ENCODE assay signal across 9 cellular contexts in genomic region chr6:116847234-116847633, GRCh38. TPM values are rescaled to one million over a fixed set of nuclear protein-coding genes. Genes with fewer than 3 reads are reported as not detected.
DNase-seq lines count a peak whose midpoint lies in the region; ATAC-seq and TF ChIP-seq lines count a peak whose summit lies in the region.
"Had no signal": no experiment of that assay in that cellular context is flagged by ENCODE, and none has a peak within 500 bp of the region (broad histone marks: within the 10 kb centered on the region; RNA-seq: fewer than 3 reads in every experiment).

No MANE protein-coding gene starts in this region.

- BruUV-seq in PC-3 (replicated peaks; lab: Mats Ljungman, UMichigan) = no TSS peak

- ATAC-seq in HG03432 (IDR thresholded peaks at IDR 0.05; ENCODE audit: unreplicated experiment) (peak; percentile 68), PC-3 (peak; percentile 56), GM18517 (IDR thresholded peaks at IDR 0.05; ENCODE audit: unreplicated experiment) (no peak), HG03196 (IDR thresholded peaks at IDR 0.05; ENCODE audit: unreplicated experiment) (no peak), GM21515 (IDR thresholded peaks at IDR 0.05; ENCODE audit: unreplicated experiment) (no peak)

- no peaks in the 10 kb centered on the region for H3K4me1 Mint-ChIP-seq in activated T-helper 2 cell treated with anti-CD3 and anti-CD28 coated beads, Interferon-gamma antibody, Interleukin-2, Interleukin-4, amounts not matched to agents 10 μg/mL and 5 μg/mL and 100 μg/mL, durations not matched to agents 14 hours and 24 hours and 36 hours (ENCODE audit: low read depth)

- H3K4me3 Mint-ChIP-seq in activated T-helper 2 cell treated with anti-CD3 and anti-CD28 coated beads, Interferon-gamma antibody, Interleukin-2, Interleukin-4, amounts not matched to agents 10 μg/mL and 5 μg/mL and 100 μg/mL, durations not matched to agents 14 hours and 24 hours and 36 hours (ENCODE audit: low read depth) = no peak overlapping the region

- H4K20me1 ChIP-seq in PC-3 (ENCODE audit: low read length) = no peaks in the 10 kb centered on the region

- TF ChIP-seq CTCF in GM10266 (IDR thresholded peaks at IDR 0.05; ENCODE audit: control insufficient read depth, insufficient read depth, low read depth, missing control alignments) (peak; percentile 21), PC-3 (conservative IDR thresholded peaks at IDR 0.05; ENCODE audit: low read depth, low read length) (peak; percentile 38; the same call in 1 of the 2 replicates)

- H3K4me3 ChIP-seq in PC-3 (ENCODE audit: low read length) = no peak overlapping the region
- H3K4me3 ChIP-seq: SJSA1 had no signal

- no peaks in the 10 kb centered on the region for H3K36me3 Mint-ChIP-seq in activated T-helper 2 cell treated with anti-CD3 and anti-CD28 coated beads, Interferon-gamma antibody, Interleukin-2, Interleukin-4, amounts not matched to agents 10 μg/mL and 5 μg/mL and 100 μg/mL, durations not matched to agents 14 hours and 24 hours and 36 hours (ENCODE audit: low read depth)

- CTCF ChIA-PET in PC-3 (lab: Charles Lee) = no interaction called here

- POLR2A ChIA-PET in PC-3 (lab: Charles Lee; ENCODE audit: unreplicated experiment) = no interaction called here

- H3K4me1 ChIP-seq in PC-3 (ENCODE audit: insufficient read depth, low read length) = no peaks in the 10 kb centered on the region
- H3K4me1 ChIP-seq: SJSA1 had no signal

- H3K27ac ChIP-seq in PC-3 (ENCODE audit: low read length) = no peak overlapping the region
- H3K27ac ChIP-seq: SJSA1 had no signal

- H3K27me3 Mint-ChIP-seq in activated T-helper 2 cell treated with anti-CD3 and anti-CD28 coated beads, Interferon-gamma antibody, Interleukin-2, Interleukin-4, amounts not matched to agents 10 μg/mL and 5 μg/mL and 100 μg/mL, durations not matched to agents 14 hours and 24 hours and 36 hours (ENCODE audit: low read depth) = peaks cover 2% of the 10 kb centered on the region

- no peaks in the 10 kb centered on the region for H3K9me3 Mint-ChIP-seq in activated T-helper 2 cell treated with anti-CD3 and anti-CD28 coated beads, Interferon-gamma antibody, Interleukin-2, Interleukin-4, amounts not matched to agents 10 μg/mL and 5 μg/mL and 100 μg/mL, durations not matched to agents 14 hours and 24 hours and 36 hours

- H3K27me3 ChIP-seq in PC-3 (ENCODE audit: low read length) = no peaks in the 10 kb centered on the region

- no peak overlapping the region for H3K4me2 ChIP-seq in PC-3 (ENCODE audit: low read length)

- H3K36me3 ChIP-seq in PC-3 (ENCODE audit: low read depth, low read length) = no peaks in the 10 kb centered on the region
- H3K36me3 ChIP-seq: SJSA1 had no signal

- H3K9me2 ChIP-seq in PC-3 (replicated peaks; ENCODE audit: low read length) = no peaks in the 10 kb centered on the region

- no peaks in the 10 kb centered on the region for H3F3A ChIP-seq in PC-3 (ENCODE audit: low read length, unreplicated experiment)

- H3K9me3 ChIP-seq in PC-3 (ENCODE audit: low read length) = no peaks in the 10 kb centered on the region
- H3K9me3 ChIP-seq: SJSA1 had no signal

- DNase-seq in GM10266 (ENCODE audit: extremely low spot score) (no peak), PC-3 (peak; percentile 60), fibroblast of the conjunctiva (ENCODE audit: low read depth) (peak; percentile 12)
- DNase-seq in activated T-helper 2 cell treated with anti-CD3 and anti-CD28 coated beads, Interferon-gamma antibody, Interleukin-2, Interleukin-4, amounts not matched to agents 10 μg/mL and 5 μg/mL and 100 μg/mL, durations not matched to agents 14 hours and 24 hours and 36 hours (ENCODE audit: low spot score) = no peak

- intact Hi-C loops in PC-3 (cut with micrococcal nuclease) = loop anchor here (1.0 kb wide), 1 partner anchor 68 kb away; no protein-coding TSS in a partner anchor
- intact Hi-C loops in activated T-helper 2 cell treated with anti-CD3 and anti-CD28 coated beads, Interferon-gamma antibody, Interleukin-2, Interleukin-4, amounts not matched to agents 10 μg/mL and 5 μg/mL and 100 μg/mL, durations not matched to agents 14 hours and 24 hours and 36 hours (cut with micrococcal nuclease) = loop anchor here (1.0 kb wide), 1 partner anchor 68 kb away; no protein-coding TSS in a partner anchor

- no peak overlapping the region for H2AFZ ChIP-seq in PC-3 (ENCODE audit: low read length)

- H3K79me2 ChIP-seq in PC-3 (ENCODE audit: low read length) = no peaks in the 10 kb centered on the region

- no peak overlapping the region for H3K9ac ChIP-seq in PC-3 (ENCODE audit: low read length)

- H3K27ac Mint-ChIP-seq in activated T-helper 2 cell treated with anti-CD3 and anti-CD28 coated beads, Interferon-gamma antibody, Interleukin-2, Interleukin-4, amounts not matched to agents 10 μg/mL and 5 μg/mL and 100 μg/mL, durations not matched to agents 14 hours and 24 hours and 36 hours = no peak overlapping the region

RNA-seq across cellular contexts. Expression of gene GPRC6A, which starts 18.4 kb away (rescaled TPM):
- not detected in 2 replicates for total RNA-seq in PC-3 (2014; rRNA removed)
- total RNA-seq in activated T-helper 2 cell treated with anti-CD3 and anti-CD28 coated beads, Interferon-gamma antibody, Interleukin-2, Interleukin-4, amounts not matched to agents 10 μg/mL and 5 μg/mL and 100 μg/mL, durations not matched to agents 14 hours and 24 hours and 36 hours = not detected in 2 replicates
- total RNA-seq: SJSA1 had no signal

RNA-seq across cellular contexts. Expression of gene RFX6, which starts 29.8 kb away (rescaled TPM):
- total RNA-seq in PC-3 (2014; rRNA removed) = 0.15 and 0.17 TPM in 2 replicates
- not detected in 2 replicates for total RNA-seq in activated T-helper 2 cell treated with anti-CD3 and anti-CD28 coated beads, Interferon-gamma antibody, Interleukin-2, Interleukin-4, amounts not matched to agents 10 μg/mL and 5 μg/mL and 100 μg/mL, durations not matched to agents 14 hours and 24 hours and 36 hours
- total RNA-seq: SJSA1 had no signal

Comparison
In these comparisons a context has a peak if more than half of its experiments do, and no peak if none do; other contexts are left out.
1. DNase-seq: peak in PC-3 (single experiment) and fibroblast of the conjunctiva (single experiment); none in GM10266 (single experiment) and activated T-helper 2 cell treated with anti-CD3 and anti-CD28 coated beads, Interferon-gamma antibody, Interleukin-2, Interleukin-4, amounts not matched to agents 10 μg/mL and 5 μg/mL and 100 μg/mL, durations not matched to agents 14 hours and 24 hours and 36 hours (single experiment).
2. ATAC-seq: peak in HG03432 (single experiment) and PC-3 (single experiment); none in GM18517 (single experiment), HG03196 (single experiment) and GM21515 (single experiment).